ENCODE assay signal across 8 cellular contexts in the genomic region with DNA sequence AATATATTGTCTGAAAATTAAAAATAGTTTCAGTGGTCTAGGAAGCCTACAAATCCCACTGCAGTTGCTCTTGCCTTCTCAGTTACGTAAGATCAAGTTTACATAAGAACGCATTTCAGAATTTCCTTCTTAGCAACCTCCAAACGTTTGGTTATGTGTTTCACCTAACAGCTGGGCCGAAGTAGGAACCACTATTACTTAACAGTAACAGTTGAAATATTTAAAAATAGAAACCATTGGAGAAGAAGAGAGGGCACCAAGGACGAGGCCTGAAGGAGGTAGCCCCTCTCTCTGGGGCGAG.
A peak's percentile ranks its signal among the peaks of the same experiment; 100 is the strongest.
DNase-seq lines count a peak whose midpoint lies in the region; ATAC-seq and TF ChIP-seq lines count a peak whose summit lies in the region.

No MANE protein-coding gene starts in this region.

- 29 to 45% (median 34%) methylated on average over 6 of the region's 6 CpGs for WGBS in stomach, 5 donors

- H3K9me3 Mint-ChIP-seq in activated naive CD8-positive, alpha-beta T cell (ENCODE audit: low read depth): no peaks in the 10 kb centered on the region

- no peak for TF ChIP-seq CTCF in stomach (IDR thresholded peaks at IDR 0.05)

- no peaks in the 10 kb centered on the region for H3K36me3 ChIP-seq in stomach

- no peaks in the 10 kb centered on the region for H3K9me3 ChIP-seq in stomach

- H3K4me1 ChIP-seq in stomach: peaks cover 54 to 85% (median 75%) of the 10 kb centered on the region in 4 donors

- H3K27ac Mint-ChIP-seq in activated naive CD8-positive, alpha-beta T cell: peak overlapping the region; percentile 87

- TF ChIP-seq EP300 in stomach (IDR thresholded peaks at IDR 0.05): no peak

- H3K27me3 Mint-ChIP-seq in activated naive CD8-positive, alpha-beta T cell: no peaks in the 10 kb centered on the region

- DNase-seq in Kasumi-1 (lab: John Stamatoyannopoulos, UW) (peak; percentile 63 to 85), iris pigment epithelial cell (ENCODE audit: low read depth) (peak; percentile 73), stomach (peak; percentile 4), C1 segment of cervical spinal cord (lab: John Stamatoyannopoulos, UW) (no peak), NCI-H2196 (lab: John Stamatoyannopoulos, UW; ENCODE audit: unreplicated experiment) (no peak), NCI-H2029 treated with DMSO at 0.1 percent for 48 hours (lab: John Stamatoyannopoulos, UW) (no peak)

- ATAC-seq in HG02642 (IDR thresholded peaks at IDR 0.05; ENCODE audit: poor library complexity, unreplicated experiment): no peak

- H3K27me3 ChIP-seq in stomach: no peaks in the 10 kb centered on the region

- TF ChIP-seq POLR2A in stomach (IDR thresholded peaks at IDR 0.05): no peak

- H3K4me3 Mint-ChIP-seq in activated naive CD8-positive, alpha-beta T cell: peak overlapping the region; percentile 21

- no peaks in the 10 kb centered on the region for H3K36me3 Mint-ChIP-seq in activated naive CD8-positive, alpha-beta T cell

- H3K4me3 ChIP-seq in stomach: peak overlapping the region in 1 of 4 donors; percentile 3

- intact Hi-C loops in stomach (cut with DNase I; ENCODE audit: low total_unique reads): no loop called here

- H3K4me1 Mint-ChIP-seq in activated naive CD8-positive, alpha-beta T cell (ENCODE audit: low read depth): peaks cover 71% of the 10 kb centered on the region

- H3K27ac ChIP-seq in stomach: peak overlapping the region; percentile 74 to 93 (median 90)

Comparison
In these comparisons a context has a peak if more than half of its experiments do, and no peak if none do; other contexts are left out.
1. DNase-seq: peak in Kasumi-1 (2 of 2), iris pigment epithelial cell (single experiment) and stomach (single experiment); none in C1 segment of cervical spinal cord (0 of 14), NCI-H2196 (single experiment) and NCI-H2029 treated with DMSO at 0.1 percent for 48 hours (single experiment).